ENCODE assay signal across 31 cellular contexts in genomic region chr20:6892729-6893128, GRCh38.
"Had no signal": no experiment of that assay in that cellular context is flagged by ENCODE, and none has a peak within 500 bp of the region (broad histone marks: within the 10 kb centered on the region; RNA-seq: fewer than 3 reads in every experiment).

No MANE protein-coding gene starts in this region.

- H3K36me3 ChIP-seq: neutrophil, spleen, suprapubic skin, tibial nerve, upper lobe of left lung, vagina had no signal

- DNase-seq: naive B cell; naive thymus-derived CD8-positive, alpha-beta T cell; nephron progenitor cell; nucleus accumbens; posterior cingulate gyrus; psoas muscle; right cardiac atrium; spleen; stimulated activated CD4-positive, alpha-beta T cell treated with anti-CD3 and anti-CD28 coated beads, Interleukin-12 subunit alpha, Interleukin-12 subunit beta, amount 100 ng/mL, for 4 hours; stimulated activated CD4-positive, alpha-beta T cell treated with anti-CD3 and anti-CD28 coated beads, Interleukin-1b, Interleukin-23, amount 100 ng/mL, for 48 hours; stimulated activated CD4-positive, alpha-beta T cell treated with anti-CD3 and anti-CD28 coated beads, Interleukin-4, amount 100 ng/mL, for 1 hour; stimulated activated CD4-positive, alpha-beta T cell treated with anti-CD3 and anti-CD28 coated beads, Interleukin-4, amount 100 ng/mL, for 4 hours; stimulated activated CD8-positive, alpha-beta memory T cell treated with anti-CD3 and anti-CD28 coated beads, Interleukin-4, amount 100 ng/mL, for 48 hours; stimulated activated naive CD4-positive, alpha-beta T cell; stimulated activated naive CD8-positive, alpha-beta T cell treated with anti-CD3 and anti-CD28 coated beads, Interleukin-15, amount 100 ng/mL, for 72 hours; stimulated activated naive CD8-positive, alpha-beta T cell treated with anti-CD3 and anti-CD28 coated beads, Interleukin-15, Interleukin-2, amounts not matched to agents 100 U/mL and 50 U/mL, for 24 hours; substantia nigra; testis; trophoblast cell; upper lobe of left lung had no signal

- FAIRE-seq: urothelium cell line had no signal

- H3K4me2 ChIP-seq: smooth muscle cell had no signal

- H3K79me2 ChIP-seq: parathyroid adenoma had no signal

- H2AFZ ChIP-seq: parathyroid adenoma had no signal

- ATAC-seq: naive thymus-derived CD8-positive, alpha-beta T cell; natural killer cell treated with Interleukin-12 subunit alpha and Interleukin-12 subunit beta and Interleukin-15 and Interleukin-18, amount 100 ng/mL, for 72 hours; psoas muscle; right cardiac atrium; sciatic nerve; stimulated activated memory B cell treated with anti-CD40 and anti-IgM and Interleukin-4, amounts not matched to agents 10 μg/mL and 1 μg/mL and 100 μg/mL, for 72 hours; stimulated activated naive CD8-positive, alpha-beta T cell treated with anti-CD3 and anti-CD28 coated beads, Interleukin-15, amount 100 ng/mL, for 72 hours; stimulated activated naive CD8-positive, alpha-beta T cell treated with anti-CD3 and anti-CD28 coated beads, Interleukin-15, Interleukin-2, amounts not matched to agents 100 U/mL and 50 U/mL, for 24 hours had no signal

- H3K27me3 ChIP-seq: neutrophil, spleen, testis, tibial nerve, upper lobe of left lung, vagina had no signal

- H3K27ac ChIP-seq: neutrophil, parathyroid adenoma, psoas muscle, skin epidermis, spleen, suprapubic skin, testis, tibial nerve, upper lobe of left lung, vagina had no signal

- H3K9ac ChIP-seq: parathyroid adenoma had no signal

- H3K9me3 ChIP-seq: neutrophil, psoas muscle, spleen, suprapubic skin, testis, tibial nerve, upper lobe of left lung, vagina had no signal

- H3K4me3 ChIP-seq: psoas muscle, skin epidermis, smooth muscle cell, spleen, suprapubic skin, testis, tibial nerve, upper lobe of left lung, vagina had no signal

- H3K4me1 ChIP-seq: parathyroid adenoma, psoas muscle, spleen, suprapubic skin, testis, tibial nerve, upper lobe of left lung, vagina had no signal
